ENCODE assay signal across 1 cellular context in the genomic region with DNA sequence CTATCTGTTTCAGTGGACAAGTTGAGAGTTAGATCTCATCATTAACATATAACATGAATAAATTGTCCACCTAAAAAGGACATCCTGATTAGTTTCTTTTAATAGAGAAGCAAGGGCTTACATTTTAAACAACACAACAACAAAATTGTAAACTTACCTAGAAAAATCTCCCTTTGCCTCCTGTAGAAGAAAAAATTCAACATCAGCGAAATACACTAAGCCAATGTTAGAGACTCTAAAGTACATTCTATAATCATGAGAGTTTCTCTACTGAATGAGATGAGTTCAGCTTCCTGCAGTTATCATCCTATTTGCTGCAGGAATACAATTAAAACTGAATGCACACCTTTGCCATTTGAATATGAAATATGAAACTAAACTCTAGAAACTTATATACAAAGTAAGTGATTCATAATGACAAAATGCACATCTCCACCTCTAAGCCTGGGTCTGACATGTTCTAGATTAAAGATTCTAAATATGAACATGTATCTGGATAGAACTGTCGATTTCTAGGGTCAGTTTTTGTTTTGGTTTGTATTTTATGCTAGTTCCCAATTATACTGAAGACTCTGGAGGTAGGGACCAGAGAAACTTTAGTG.
TF ChIP-seq lines count a peak whose summit lies in the region.

No MANE protein-coding gene starts in this region.

TF ChIP-seq in WTC11, 78 proteins besides CTCF, POLR2A, EP300 and RAD21 (continued from another document):
- TF ChIP-seq, protein P1, sequence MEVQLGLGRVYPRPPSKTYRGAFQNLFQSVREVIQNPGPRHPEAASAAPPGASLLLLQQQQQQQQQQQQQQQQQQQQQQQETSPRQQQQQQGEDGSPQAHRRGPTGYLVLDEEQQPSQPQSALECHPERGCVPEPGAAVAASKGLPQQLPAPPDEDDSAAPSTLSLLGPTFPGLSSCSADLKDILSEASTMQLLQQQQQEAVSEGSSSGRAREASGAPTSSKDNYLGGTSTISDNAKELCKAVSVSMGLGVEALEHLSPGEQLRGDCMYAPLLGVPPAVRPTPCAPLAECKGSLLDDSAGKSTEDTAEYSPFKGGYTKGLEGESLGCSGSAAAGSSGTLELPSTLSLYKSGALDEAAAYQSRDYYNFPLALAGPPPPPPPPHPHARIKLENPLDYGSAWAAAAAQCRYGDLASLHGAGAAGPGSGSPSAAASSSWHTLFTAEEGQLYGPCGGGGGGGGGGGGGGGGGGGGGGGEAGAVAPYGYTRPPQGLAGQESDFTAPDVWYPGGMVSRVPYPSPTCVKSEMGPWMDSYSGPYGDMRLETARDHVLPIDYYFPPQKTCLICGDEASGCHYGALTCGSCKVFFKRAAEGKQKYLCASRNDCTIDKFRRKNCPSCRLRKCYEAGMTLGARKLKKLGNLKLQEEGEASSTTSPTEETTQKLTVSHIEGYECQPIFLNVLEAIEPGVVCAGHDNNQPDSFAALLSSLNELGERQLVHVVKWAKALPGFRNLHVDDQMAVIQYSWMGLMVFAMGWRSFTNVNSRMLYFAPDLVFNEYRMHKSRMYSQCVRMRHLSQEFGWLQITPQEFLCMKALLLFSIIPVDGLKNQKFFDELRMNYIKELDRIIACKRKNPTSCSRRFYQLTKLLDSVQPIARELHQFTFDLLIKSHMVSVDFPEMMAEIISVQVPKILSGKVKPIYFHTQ (CRISPR knock-in tag; IDR thresholded peaks at IDR 0.05): no peak
- no peak for TF ChIP-seq ESRRA (CRISPR knock-in tag; IDR thresholded peaks at IDR 0.05; ENCODE audit: borderline replicate concordance)
- TF ChIP-seq TCF7 (CRISPR knock-in tag; IDR thresholded peaks at IDR 0.05; ENCODE audit: low read depth): no peak
- TF ChIP-seq ZNF232 (CRISPR knock-in tag; IDR thresholded peaks at IDR 0.05): no peak
- TF ChIP-seq ZNF671 (CRISPR knock-in tag; IDR thresholded peaks at IDR 0.05): no peak
- TF ChIP-seq NFYB (CRISPR knock-in tag; conservative IDR thresholded peaks at IDR 0.05; ENCODE audit: low read depth): no peak
- no peak for TF ChIP-seq RELA (CRISPR knock-in tag; IDR thresholded peaks at IDR 0.05; ENCODE audit: borderline replicate concordance)
- TF ChIP-seq OVOL2 (CRISPR knock-in tag; IDR thresholded peaks at IDR 0.05; ENCODE audit: borderline replicate concordance): no peak
- TF ChIP-seq, protein P2, sequence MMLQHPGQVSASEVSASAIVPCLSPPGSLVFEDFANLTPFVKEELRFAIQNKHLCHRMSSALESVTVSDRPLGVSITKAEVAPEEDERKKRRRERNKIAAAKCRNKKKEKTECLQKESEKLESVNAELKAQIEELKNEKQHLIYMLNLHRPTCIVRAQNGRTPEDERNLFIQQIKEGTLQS (CRISPR knock-in tag; conservative IDR thresholded peaks at IDR 0.05): no peak
- no peak for TF ChIP-seq ZMAT4 (CRISPR knock-in tag; IDR thresholded peaks at IDR 0.05)
- TF ChIP-seq E2F1 (CRISPR knock-in tag; IDR thresholded peaks at IDR 0.05): no peak
- TF ChIP-seq, protein P3, sequence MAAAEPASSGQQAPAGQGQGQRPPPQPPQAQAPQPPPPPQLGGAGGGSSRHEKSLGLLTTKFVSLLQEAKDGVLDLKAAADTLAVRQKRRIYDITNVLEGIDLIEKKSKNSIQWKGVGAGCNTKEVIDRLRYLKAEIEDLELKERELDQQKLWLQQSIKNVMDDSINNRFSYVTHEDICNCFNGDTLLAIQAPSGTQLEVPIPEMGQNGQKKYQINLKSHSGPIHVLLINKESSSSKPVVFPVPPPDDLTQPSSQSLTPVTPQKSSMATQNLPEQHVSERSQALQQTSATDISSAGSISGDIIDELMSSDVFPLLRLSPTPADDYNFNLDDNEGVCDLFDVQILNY (CRISPR knock-in tag; IDR thresholded peaks at IDR 0.05): no peak
- no peak for TF ChIP-seq IRF2 (CRISPR knock-in tag; IDR thresholded peaks at IDR 0.05; ENCODE audit: borderline replicate concordance, low read depth)
- no peak for TF ChIP-seq EMX1 (CRISPR knock-in tag; IDR thresholded peaks at IDR 0.05)
- no peak for TF ChIP-seq ZNF416 (CRISPR knock-in tag; IDR thresholded peaks at IDR 0.05)
